Comparison of ENCODE assay signal across 20 cellular contexts in the genomic region with DNA sequence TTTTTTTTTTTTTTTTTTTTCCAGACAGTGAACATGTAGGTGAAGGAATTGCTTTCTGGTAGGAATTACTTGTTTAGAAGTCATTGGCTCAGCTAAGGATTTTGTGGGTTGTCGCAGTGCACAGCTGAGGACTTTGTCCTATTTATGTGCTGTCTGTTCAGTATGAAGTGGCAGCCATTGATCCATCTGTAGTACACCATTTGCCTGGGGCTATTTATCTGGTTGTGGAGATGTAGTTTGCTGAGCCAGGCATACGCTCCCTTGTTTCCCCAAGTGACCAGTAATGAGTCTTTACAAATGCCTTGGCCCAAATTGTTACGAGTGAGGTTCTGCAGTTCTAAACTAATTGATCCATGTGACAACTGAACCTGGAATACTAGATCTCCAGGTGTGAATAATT.
DNase-seq lines count a peak whose midpoint lies in the region; ATAC-seq and TF ChIP-seq lines count a peak whose summit lies in the region.
"Had no signal": no experiment of that assay in that cellular context is flagged by ENCODE, and none has a peak within 500 bp of the region (broad histone marks: within the 10 kb centered on the region; RNA-seq: fewer than 3 reads in every experiment).

No MANE protein-coding gene starts in this region.

- no peak for ATAC-seq in GM19324 (IDR thresholded peaks at IDR 0.05; ENCODE audit: low FRiP score, unreplicated experiment)

- no peak for TF ChIP-seq CTCF in endothelial cell (IDR thresholded peaks at IDR 0.05; ENCODE audit: unreplicated experiment)

- H3K36me3 Mint-ChIP-seq in endothelial cell (ENCODE audit: low read depth, unreplicated experiment), result no peaks in the 10 kb centered on the region

- H3K27me3 Mint-ChIP-seq in endothelial cell (ENCODE audit: unreplicated experiment), result peaks cover 2% of the 10 kb centered on the region

- no peaks in the 10 kb centered on the region for H3K4me1 Mint-ChIP-seq in endothelial cell (ENCODE audit: unreplicated experiment)
- H3K4me1 Mint-ChIP-seq: B cell had no signal

- no peak overlapping the region for H3K27ac Mint-ChIP-seq in endothelial cell (ENCODE audit: unreplicated experiment)
- H3K27ac Mint-ChIP-seq: B cell had no signal

- H3K4me3 Mint-ChIP-seq in endothelial cell (ENCODE audit: unreplicated experiment), result no peak overlapping the region
- H3K4me3 Mint-ChIP-seq: B cell had no signal

- DNase-seq in NCI-H1694 treated with DMSO at 0.1 percent for 48 hours (lab: John Stamatoyannopoulos, UW) (peak; percentile 20), NCI-H1694 (lab: John Stamatoyannopoulos, UW) (no peak), NCI-H1092 (lab: John Stamatoyannopoulos, UW) (peak; percentile 30), NCI-H345 (lab: John Stamatoyannopoulos, UW) (peak; percentile 67), retina (peak; percentile 38), endothelial cell (ENCODE audit: low spot score) (no peak)
- DNase-seq: COR-L47, DMS 273 treated with DMSO at 0.1 percent for 48 hours, EL, Kasumi-1, MG63, NCI-H1048, NCI-H2107, NCI-H226, NCI-H526, RPMI8226, SHP77 treated with DMSO at 0.1 percent for 48 hours, SK-N-SH had no signal

- H3K9me3 Mint-ChIP-seq in endothelial cell (ENCODE audit: unreplicated experiment), result no peaks in the 10 kb centered on the region

Comparison
In these comparisons a context has a peak if more than half of its experiments do, and no peak if none do; other contexts are left out.
1. DNase-seq: peak in NCI-H1694 treated with DMSO at 0.1 percent for 48 hours (single experiment), NCI-H1092 (single experiment), NCI-H345 (single experiment) and retina (single experiment); none in NCI-H1694 (single experiment) and endothelial cell (single experiment).